8 cellular contexts compared by ENCODE assay signal in genomic region chr19:47228937-47229673, GRCh38. TPM values are rescaled to one million over a fixed set of nuclear protein-coding genes. Genes with fewer than 3 reads are reported as not detected.
DNase-seq lines count a peak whose midpoint lies in the region; ATAC-seq and TF ChIP-seq lines count a peak whose summit lies in the region.

No MANE protein-coding gene starts in this region.

- no peak for TF ChIP-seq CTCF in heart right ventricle (IDR thresholded peaks at IDR 0.05)
- no peak for TF ChIP-seq CTCF in esophagus squamous epithelium (IDR thresholded peaks at IDR 0.05)

- intact Hi-C loops in heart right ventricle (cut with DNase I), result loop anchor here in 1 of 10 donors (2.0 kb wide), 1 partner anchor 14 kb away; no protein-coding TSS in a partner anchor
- intact Hi-C loops in Right ventricle myocardium superior (cut with DNase I), result no loop called here
- intact Hi-C loops in esophagus squamous epithelium (cut with DNase I), result no loop called here
- intact Hi-C loops in sciatic nerve (cut with DNase I), result no loop called here

- no peak for ATAC-seq in heart right ventricle
- no peak for ATAC-seq in Right ventricle myocardium superior (ENCODE audit: poor library complexity)
- ATAC-seq in sciatic nerve, result peak; percentile 2

- peak overlapping the region in 9 of 10 donors; percentile 89 to 100 (median 97) for H3K4me3 ChIP-seq in heart right ventricle
- H3K4me3 ChIP-seq in esophagus squamous epithelium, result peak overlapping the region; percentile 77 to 99 (median 86)

- WGBS in heart right ventricle, 2 donors, result 18% methylated on average over 10 of the region's 10 CpGs
- 14 to 17% methylated on average over 6 to 10 of the region's 10 CpGs for WGBS in esophagus squamous epithelium, 2 donors

- TF ChIP-seq POLR2A in esophagus squamous epithelium (IDR thresholded peaks at IDR 0.05), result no peak

- no peaks in the 10 kb centered on the region for H3K9me3 ChIP-seq in heart right ventricle
- no peaks in the 10 kb centered on the region for H3K9me3 ChIP-seq in esophagus squamous epithelium

- H3K27ac ChIP-seq in heart right ventricle (peak overlapping the region; percentile 96 to 100 (median 100)), esophagus squamous epithelium (peak overlapping the region; percentile 94 to 100 (median 98))

- H3K36me3 ChIP-seq in heart right ventricle (peaks cover 0 to 14% (median 0%) of the 10 kb centered on the region in 9 donors), esophagus squamous epithelium (no peaks in the 10 kb centered on the region)

- peaks cover 11 to 66% (median 42%) of the 10 kb centered on the region in 9 donors for H3K4me1 ChIP-seq in heart right ventricle
- peaks cover 39 to 79% (median 50%) of the 10 kb centered on the region in 3 donors for H3K4me1 ChIP-seq in esophagus squamous epithelium

- H3K27me3 ChIP-seq in heart right ventricle (no peaks in the 10 kb centered on the region), esophagus squamous epithelium (peaks cover 0 to 25% (median 0%) of the 10 kb centered on the region in 4 donors)

- DNase-seq in heart right ventricle (no peak), Right ventricle myocardium superior (no peak), T-helper 1 cell (peak in 3 of 5 donors; percentile 34 to 41 (median 38)), esophagus squamous epithelium (lab: John Stamatoyannopoulos, UW) (no peak), sciatic nerve (ENCODE audit: low spot score) (no peak), AML-193 (lab: John Stamatoyannopoulos, UW) (no peak), NCI-H526 (lab: John Stamatoyannopoulos, UW) (no peak)
- no peak for DNase-seq in stimulated activated CD8-positive, alpha-beta memory T cell treated with anti-CD3 and anti-CD28 coated beads, Interleukin-4, amount 100 ng/mL, for 48 hours

RNA-seq across cellular contexts. Expression of gene BBC3, which starts 1.9 kb away (rescaled TPM):
- total RNA-seq in heart right ventricle (1 to 10 TPM; 2.4 to 5.5 (median 3.5) TPM), Right ventricle myocardium superior (3.8 TPM), esophagus squamous epithelium (1 to 10 TPM in 3 of 4 donors, under 1 TPM in 1; 0.48 to 3.2 (median 2.6) TPM), sciatic nerve (5.4 TPM)
- polyA plus RNA-seq in heart right ventricle, result 1 to 10 TPM; 4.1 to 6.0 TPM

RNA-seq across cellular contexts. Expression of gene CCDC9, which starts 27.2 kb away (rescaled TPM):
- 10 to 100 TPM; 14.2 to 28.7 (median 17.4) TPM for total RNA-seq in heart right ventricle
- polyA plus RNA-seq in heart right ventricle, result 10 to 100 TPM; 15.8 to 31.1 TPM
- total RNA-seq in Right ventricle myocardium superior, result 16.3 TPM
- total RNA-seq in esophagus squamous epithelium, result 10 to 100 TPM in 2 of 4 donors, 1 to 10 TPM in 2; 6.6 to 16.8 (median 10.5) TPM
- 42.4 TPM for total RNA-seq in sciatic nerve

RNA-seq across cellular contexts. Expression of gene INAFM1, which starts 45.6 kb away (rescaled TPM):
- total RNA-seq in heart right ventricle (10 to 100 TPM in 8 of 10 donors, 1 to 10 TPM in 2; 9.2 to 14.2 (median 11.6) TPM), Right ventricle myocardium superior (10.4 TPM), esophagus squamous epithelium (1 to 10 TPM; 1.4 to 8.2 (median 3.5) TPM), sciatic nerve (28.2 TPM)
- 10 to 100 TPM; 13.7 to 16.4 TPM for polyA plus RNA-seq in heart right ventricle

Comparison
In these comparisons a context has a peak if more than half of its experiments do, and no peak if none do; other contexts are left out.
1. DNase-seq: peak in T-helper 1 cell (3 of 5); none in heart right ventricle (0 of 2), Right ventricle myocardium superior (single experiment), esophagus squamous epithelium (single experiment), sciatic nerve (single experiment), AML-193 (0 of 2), NCI-H526 (0 of 2) and stimulated activated CD8-positive, alpha-beta memory T cell treated with anti-CD3 and anti-CD28 coated beads, Interleukin-4, amount 100 ng/mL, for 48 hours (single experiment).